20 cellular contexts compared by ENCODE assay signal in genomic region chr16:15983898-15984297, GRCh38. TPM values are rescaled to one million over a fixed set of nuclear protein-coding genes. Genes with fewer than 3 reads are reported as not detected.
DNase-seq lines count a peak whose midpoint lies in the region; ATAC-seq and TF ChIP-seq lines count a peak whose summit lies in the region.
"Had no signal": no experiment of that assay in that cellular context is flagged by ENCODE, and none has a peak within 500 bp of the region (broad histone marks: within the 10 kb centered on the region; RNA-seq: fewer than 3 reads in every experiment).

No MANE protein-coding gene starts in this region.

- no peaks in the 10 kb centered on the region for H3K4me1 ChIP-seq in breast epithelium
- H3K4me1 ChIP-seq in foreskin keratinocyte, result peaks cover under 1% of the 10 kb centered on the region

- CTCF ChIA-PET in activated naive CD4-positive, alpha-beta T cell treated with anti-CD3 and anti-CD28 coated beads, Interleukin-2, amount 10 ng/mL, durations not matched to agents 7 days and 5 days (lab: Charles Lee), result no interaction called here

- intact Hi-C loops in left ventricle myocardium superior (cut with micrococcal nuclease), result no loop called here
- intact Hi-C loops in breast epithelium (cut with DNase I; ENCODE audit: low total_unique reads), result no loop called here

- peaks cover 0 to 17% of the 10 kb centered on the region in 2 donors for H3K9me3 ChIP-seq in breast epithelium

- DNase-seq in activated naive CD4-positive, alpha-beta T cell treated with anti-CD3 and anti-CD28 coated beads, Interleukin-2, amount 10 ng/mL, durations not matched to agents 7 days and 5 days, result no peak
- DNase-seq in left ventricle myocardium superior (no peak), breast epithelium (ENCODE audit: low spot score in 2 of 2) (no peak), foreskin keratinocyte (no peak)
- no peak for DNase-seq in stimulated activated effector memory CD8-positive, alpha-beta T cell treated with anti-CD3 and anti-CD28 coated beads, Interleukin-12 subunit alpha, Interleukin-12 subunit beta, amount 100 ng/mL, for 72 hours (ENCODE audit: low spot score in 2 of 2)
- DNase-seq: 8988T; activated CD4-positive, alpha-beta T cell treated with anti-CD3 and anti-CD28 coated beads for 36 hours; activated T-cell treated with anti-CD3 and anti-CD28 coated beads, Interleukin-2, amount 50 U/mL, for 1 hour; CD8-positive, alpha-beta T cell; dorsolateral prefrontal cortex; head of caudate nucleus; KBM-7; NCI-H510A; PC-3; small intestine had no signal

- H3K27ac ChIP-seq in breast epithelium, result no peak overlapping the region
- no peak overlapping the region for H3K27ac ChIP-seq in foreskin keratinocyte
- H3K27ac ChIP-seq: dorsolateral prefrontal cortex had no signal

- no peak for TF ChIP-seq CTCF in brain (conservative IDR thresholded peaks at IDR 0.05)
- no peak for TF ChIP-seq CTCF in breast epithelium (IDR thresholded peaks at IDR 0.05)
- no peak for TF ChIP-seq CTCF in foreskin keratinocyte (conservative IDR thresholded peaks at IDR 0.05)

- H3K4me3 ChIP-seq in breast epithelium, result no peak overlapping the region
- H3K4me3 ChIP-seq: dorsolateral prefrontal cortex had no signal

- peaks cover 7% of the 10 kb centered on the region for H3K9me3 Mint-ChIP-seq in activated naive CD4-positive, alpha-beta T cell treated with anti-CD3 and anti-CD28 coated beads, Interleukin-2, amount 50 U/mL, for 24 hours
- peaks cover 42% of the 10 kb centered on the region for H3K9me3 Mint-ChIP-seq in activated naive CD4-positive, alpha-beta T cell treated with anti-CD3 and anti-CD28 coated beads, Interleukin-2, amount 10 ng/mL, durations not matched to agents 7 days and 5 days
- H3K9me3 Mint-ChIP-seq in brain, result peaks cover 27 to 46% (median 31%) of the 10 kb centered on the region in 5 experiments
- H3K9me3 Mint-ChIP-seq in stimulated activated effector memory CD8-positive, alpha-beta T cell treated with anti-CD3 and anti-CD28 coated beads, Interleukin-12 subunit alpha, Interleukin-12 subunit beta, amount 100 ng/mL, for 72 hours, result peaks cover 19% of the 10 kb centered on the region
- H3K9me3 Mint-ChIP-seq in stimulated activated memory B cell treated with anti-CD40 and anti-IgM and Interleukin-4, amounts not matched to agents 10 μg/mL and 1 μg/mL and 100 μg/mL, for 72 hours, result peaks cover 16% of the 10 kb centered on the region

- H3K27me3 Mint-ChIP-seq in activated naive CD4-positive, alpha-beta T cell treated with anti-CD3 and anti-CD28 coated beads, Interleukin-2, amount 50 U/mL, for 24 hours, result no peaks in the 10 kb centered on the region
- H3K27me3 Mint-ChIP-seq in activated naive CD4-positive, alpha-beta T cell treated with anti-CD3 and anti-CD28 coated beads, Interleukin-2, amount 10 ng/mL, durations not matched to agents 7 days and 5 days, result no peaks in the 10 kb centered on the region
- peaks cover 4% of the 10 kb centered on the region for H3K27me3 Mint-ChIP-seq in brain
- H3K27me3 Mint-ChIP-seq in stimulated activated memory B cell treated with anti-CD40 and anti-IgM and Interleukin-4, amounts not matched to agents 10 μg/mL and 1 μg/mL and 100 μg/mL, for 72 hours, result no peaks in the 10 kb centered on the region
- H3K27me3 Mint-ChIP-seq: activated CD4-positive, alpha-beta T cell treated with anti-CD3 and anti-CD28 coated beads for 36 hours; natural killer cell treated with Interleukin-12 subunit alpha and Interleukin-12 subunit beta and Interleukin-15 and Interleukin-18, amount 100 ng/mL, for 72 hours had no signal

- no peaks in the 10 kb centered on the region for H3K36me3 ChIP-seq in breast epithelium

- H3K4me1 Mint-ChIP-seq in activated naive CD4-positive, alpha-beta T cell treated with anti-CD3 and anti-CD28 coated beads, Interleukin-2, amount 50 U/mL, for 24 hours, result peaks cover 49% of the 10 kb centered on the region
- peaks cover 13% of the 10 kb centered on the region for H3K4me1 Mint-ChIP-seq in activated naive CD4-positive, alpha-beta T cell treated with anti-CD3 and anti-CD28 coated beads, Interleukin-2, amount 10 ng/mL, durations not matched to agents 7 days and 5 days
- peaks cover 29% of the 10 kb centered on the region for H3K4me1 Mint-ChIP-seq in brain
- H3K4me1 Mint-ChIP-seq in stimulated activated effector memory CD8-positive, alpha-beta T cell treated with anti-CD3 and anti-CD28 coated beads, Interleukin-12 subunit alpha, Interleukin-12 subunit beta, amount 100 ng/mL, for 72 hours, result peaks cover 54% of the 10 kb centered on the region
- peaks cover 41% of the 10 kb centered on the region for H3K4me1 Mint-ChIP-seq in stimulated activated memory B cell treated with anti-CD40 and anti-IgM and Interleukin-4, amounts not matched to agents 10 μg/mL and 1 μg/mL and 100 μg/mL, for 72 hours

- no peaks in the 10 kb centered on the region for H3K27me3 ChIP-seq in breast epithelium
- no peaks in the 10 kb centered on the region for H3K27me3 ChIP-seq in foreskin keratinocyte
- H3K27me3 ChIP-seq: dorsolateral prefrontal cortex had no signal

- H3K36me3 Mint-ChIP-seq in activated naive CD4-positive, alpha-beta T cell treated with anti-CD3 and anti-CD28 coated beads, Interleukin-2, amount 50 U/mL, for 24 hours, result peaks cover 19% of the 10 kb centered on the region
- peaks cover 57% of the 10 kb centered on the region for H3K36me3 Mint-ChIP-seq in activated naive CD4-positive, alpha-beta T cell treated with anti-CD3 and anti-CD28 coated beads, Interleukin-2, amount 10 ng/mL, durations not matched to agents 7 days and 5 days
- H3K36me3 Mint-ChIP-seq in brain, result peaks cover 65% of the 10 kb centered on the region
- H3K36me3 Mint-ChIP-seq in stimulated activated effector memory CD8-positive, alpha-beta T cell treated with anti-CD3 and anti-CD28 coated beads, Interleukin-12 subunit alpha, Interleukin-12 subunit beta, amount 100 ng/mL, for 72 hours, result peaks cover 41% of the 10 kb centered on the region
- peaks cover 67% of the 10 kb centered on the region for H3K36me3 Mint-ChIP-seq in stimulated activated memory B cell treated with anti-CD40 and anti-IgM and Interleukin-4, amounts not matched to agents 10 μg/mL and 1 μg/mL and 100 μg/mL, for 72 hours

- H3K4me3 Mint-ChIP-seq in activated naive CD4-positive, alpha-beta T cell treated with anti-CD3 and anti-CD28 coated beads, Interleukin-2, amount 50 U/mL, for 24 hours, result no peak overlapping the region
- no peak overlapping the region for H3K4me3 Mint-ChIP-seq in activated naive CD4-positive, alpha-beta T cell treated with anti-CD3 and anti-CD28 coated beads, Interleukin-2, amount 10 ng/mL, durations not matched to agents 7 days and 5 days
- peak overlapping the region in 2 of 5 experiments; percentile 14 to 24 for H3K4me3 Mint-ChIP-seq in brain
- H3K4me3 Mint-ChIP-seq in stimulated activated effector memory CD8-positive, alpha-beta T cell treated with anti-CD3 and anti-CD28 coated beads, Interleukin-12 subunit alpha, Interleukin-12 subunit beta, amount 100 ng/mL, for 72 hours, result no peak overlapping the region
- H3K4me3 Mint-ChIP-seq in stimulated activated memory B cell treated with anti-CD40 and anti-IgM and Interleukin-4, amounts not matched to agents 10 μg/mL and 1 μg/mL and 100 μg/mL, for 72 hours, result no peak overlapping the region
- H3K4me3 Mint-ChIP-seq: activated CD4-positive, alpha-beta T cell treated with anti-CD3 and anti-CD28 coated beads for 36 hours; CD8-positive, alpha-beta T cell; natural killer cell treated with Interleukin-12 subunit alpha and Interleukin-12 subunit beta and Interleukin-15 and Interleukin-18, amount 100 ng/mL, for 72 hours; T-helper 1 cell treated with Interleukin-12 subunit alpha and Interleukin-12 subunit beta and Interleukin-4 antibody, amounts not matched to agents 30 μg/mL and 1 μg/mL, for 36 hours had no signal

- ATAC-seq in left ventricle myocardium superior, result peak; percentile 60
- no peak for ATAC-seq in stimulated activated effector memory CD8-positive, alpha-beta T cell treated with anti-CD3 and anti-CD28 coated beads, Interleukin-12 subunit alpha, Interleukin-12 subunit beta, amount 100 ng/mL, for 72 hours
- no peak for ATAC-seq in stimulated activated memory B cell treated with anti-CD40 and anti-IgM and Interleukin-4, amounts not matched to agents 10 μg/mL and 1 μg/mL and 100 μg/mL, for 72 hours
- no peak for ATAC-seq in foreskin keratinocyte
- ATAC-seq: activated CD4-positive, alpha-beta T cell treated with anti-CD3 and anti-CD28 coated beads for 36 hours; CD8-positive, alpha-beta T cell; natural killer cell treated with Interleukin-12 subunit alpha and Interleukin-12 subunit beta and Interleukin-15 and Interleukin-18, amount 100 ng/mL, for 72 hours; PC-3 had no signal

- H3K27ac Mint-ChIP-seq in activated naive CD4-positive, alpha-beta T cell treated with anti-CD3 and anti-CD28 coated beads, Interleukin-2, amount 50 U/mL, for 24 hours, result peak overlapping the region; percentile 12
- H3K27ac Mint-ChIP-seq in activated naive CD4-positive, alpha-beta T cell treated with anti-CD3 and anti-CD28 coated beads, Interleukin-2, amount 10 ng/mL, durations not matched to agents 7 days and 5 days, result no peak overlapping the region
- H3K27ac Mint-ChIP-seq in brain, result peak overlapping the region in 4 of 5 experiments; percentile 36 to 90 (median 70)
- H3K27ac Mint-ChIP-seq in stimulated activated effector memory CD8-positive, alpha-beta T cell treated with anti-CD3 and anti-CD28 coated beads, Interleukin-12 subunit alpha, Interleukin-12 subunit beta, amount 100 ng/mL, for 72 hours, result peak overlapping the region; percentile 17
- no peak overlapping the region for H3K27ac Mint-ChIP-seq in stimulated activated memory B cell treated with anti-CD40 and anti-IgM and Interleukin-4, amounts not matched to agents 10 μg/mL and 1 μg/mL and 100 μg/mL, for 72 hours
- H3K27ac Mint-ChIP-seq: activated CD4-positive, alpha-beta T cell treated with anti-CD3 and anti-CD28 coated beads for 36 hours; CD8-positive, alpha-beta T cell; natural killer cell treated with Interleukin-12 subunit alpha and Interleukin-12 subunit beta and Interleukin-15 and Interleukin-18, amount 100 ng/mL, for 72 hours; T-helper 1 cell treated with Interleukin-12 subunit alpha and Interleukin-12 subunit beta and Interleukin-4 antibody, amounts not matched to agents 30 μg/mL and 1 μg/mL, for 36 hours had no signal

- no peak for TF ChIP-seq POLR2A in breast epithelium (IDR thresholded peaks at IDR 0.05)

RNA-seq across cellular contexts. Expression of gene ABCC1, which starts 34.5 kb away (rescaled TPM):
- polyA plus RNA-seq in brain (ENCODE audit: insufficient read depth, low read depth, low replicate concordance), result 13.2 TPM
- total RNA-seq in left ventricle myocardium superior, result 23.2 TPM
- total RNA-seq in breast epithelium, result 10 to 100 TPM; 14.6 to 26.9 (median 21.3) TPM
- 22.1 and 22.3 TPM in 2 replicates for total RNA-seq in foreskin keratinocyte
- polyA plus RNA-seq in foreskin keratinocyte, result 7.0 and 8.9 TPM in 2 replicates

Comparison
In these comparisons a context has a peak if more than half of its experiments do, and no peak if none do; other contexts are left out.
1. H3K27ac Mint-ChIP-seq: peak in activated naive CD4-positive, alpha-beta T cell treated with anti-CD3 and anti-CD28 coated beads, Interleukin-2, amount 50 U/mL, for 24 hours (single experiment), brain (4 of 5) and stimulated activated effector memory CD8-positive, alpha-beta T cell treated with anti-CD3 and anti-CD28 coated beads, Interleukin-12 subunit alpha, Interleukin-12 subunit beta, amount 100 ng/mL, for 72 hours (single experiment); none in activated naive CD4-positive, alpha-beta T cell treated with anti-CD3 and anti-CD28 coated beads, Interleukin-2, amount 10 ng/mL, durations not matched to agents 7 days and 5 days (single experiment) and stimulated activated memory B cell treated with anti-CD40 and anti-IgM and Interleukin-4, amounts not matched to agents 10 μg/mL and 1 μg/mL and 100 μg/mL, for 72 hours (single experiment).